20 cellular contexts compared by ENCODE assay signal in genomic region chr15:89463113-89463512, GRCh38. TPM values are rescaled to one million over a fixed set of nuclear protein-coding genes. Genes with fewer than 3 reads are reported as not detected.
A peak's percentile ranks its signal among the peaks of the same experiment; 100 is the strongest.
DNase-seq lines count a peak whose midpoint lies in the region; ATAC-seq, FAIRE-seq and TF ChIP-seq lines count a peak whose summit lies in the region.
"Had no signal": no experiment of that assay in that cellular context is flagged by ENCODE, and none has a peak within 500 bp of the region (broad histone marks: within the 10 kb centered on the region; RNA-seq: fewer than 3 reads in every experiment).

No MANE protein-coding gene starts in this region.

- no peak overlapping the region for H2BK12ac ChIP-seq in mesenchymal stem cell (ENCODE audit: low read length in 2 of 2)

- no peak for DNase-seq in HCT116 (ENCODE audit: low read depth, low spot score)
- no peak for DNase-seq in SK-N-MC (ENCODE audit: low read depth, low spot score)
- DNase-seq in pancreas = peak in 3 of 6 donors; percentile 38 to 60 (median 44)
- no peak for DNase-seq in Kasumi-1 (lab: John Stamatoyannopoulos, UW)
- no peak for DNase-seq in RWPE1 (ENCODE audit: low spot score)
- DNase-seq in mesenchymal stem cell = no peak
- no peak for DNase-seq in stimulated activated CD4-positive, alpha-beta T cell treated with anti-CD3 and anti-CD28 coated beads, Interleukin-15, amount 100 ng/mL, for 24 hours
- DNase-seq: Calu3; CD4-positive, alpha-beta memory T cell; DMS153; NCI-H1092 treated with DMSO at 0.1 percent for 48 hours; NCI-H1436 treated with DMSO at 0.1 percent for 48 hours; NCI-H1930; NCI-H2227 treated with DMSO at 0.1 percent for 48 hours; T-cell had no signal

- no peak overlapping the region for H3K18ac ChIP-seq in mesenchymal stem cell (ENCODE audit: low read depth in 1 of 2, low read length in 2 of 2)

- H3K4me1 ChIP-seq in HCT116 (ENCODE audit: control insufficient read depth in 1 of 2, insufficient read depth in 2 of 2, low read length in 2 of 2) = no peaks in the 10 kb centered on the region; a peak in 1 of 4 replicates
- peaks cover 3 to 20% (median 9%) of the 10 kb centered on the region in 3 donors for H3K4me1 ChIP-seq in pancreas
- no peaks in the 10 kb centered on the region for H3K4me1 ChIP-seq in mesenchymal stem cell (ENCODE audit: control insufficient read depth, insufficient read depth, low read depth, low read length)
- H3K4me1 ChIP-seq: BLaER1 had no signal

- no peak overlapping the region for H2BK15ac ChIP-seq in mesenchymal stem cell (ENCODE audit: low read depth, poor library complexity, severe bottlenecking)

- no peaks in the 10 kb centered on the region for H3K9me3 ChIP-seq in HCT116 (ENCODE audit: control insufficient read depth in 1 of 2, insufficient read depth in 1 of 2, low read depth in 1 of 2, low read length in 2 of 2)
- no peaks in the 10 kb centered on the region for H3K9me3 ChIP-seq in SK-N-MC (ENCODE audit: low read depth, low read length)
- H3K9me3 ChIP-seq in pancreas = no peaks in the 10 kb centered on the region
- H3K9me3 ChIP-seq in mesenchymal stem cell (ENCODE audit: control insufficient read depth, low read length) = no peaks in the 10 kb centered on the region
- H3K9me3 ChIP-seq: BLaER1 had no signal

- POLR2A ChIA-PET in HCT116 (lab: Charles Lee) (no interaction called here), RWPE1 (lab: Yijun Ruan, JAX; ENCODE audit: low non-redundant PET) (no interaction called here)

- H3K27me3 ChIP-seq in HCT116 (ENCODE audit: insufficient read depth, low read length) (no peaks in the 10 kb centered on the region), pancreas (no peaks in the 10 kb centered on the region), mesenchymal stem cell (ENCODE audit: control insufficient read depth in 1 of 2, insufficient read depth in 1 of 2, low read length in 2 of 2) (peaks cover 55 to 69% of the 10 kb centered on the region in 2 experiments)
- H3K27me3 ChIP-seq: BLaER1 had no signal

- TF ChIP-seq CTCF in HCT116 (IDR thresholded peaks at IDR 0.05 in 2 of 3, conservative IDR thresholded peaks at IDR 0.05 in 1 of 3; ENCODE audit: borderline replicate concordance in 1 of 3, insufficient read depth in 1 of 3, low read depth in 2 of 3, low read length in 2 of 3) (no peak), pancreas (IDR thresholded peaks at IDR 0.05) (no peak), RWPE1 (conservative IDR thresholded peaks at IDR 0.05; ENCODE audit: low read depth) (no peak)

- intact Hi-C loops in HCT116 (cut with micrococcal nuclease) (no loop called here), pancreas (cut with DNase I) (no loop called here)

- BruUV-seq in HCT116 (replicated peaks; lab: Mats Ljungman, UMichigan) = TSS peak; percentile 78

- H3K9ac ChIP-seq in HCT116 (ENCODE audit: low read length) = no peak overlapping the region
- H3K9ac ChIP-seq in SK-N-MC (ENCODE audit: insufficient read length) = no peak overlapping the region
- no peak overlapping the region for H3K9ac ChIP-seq in mesenchymal stem cell (ENCODE audit: low read length)
- H3K9ac ChIP-seq: BLaER1, GM23248 had no signal

- H3K79me1 ChIP-seq in mesenchymal stem cell (replicated peaks; ENCODE audit: low read length, poor library complexity, severe bottlenecking) = no peaks in the 10 kb centered on the region

- H2BK120ac ChIP-seq in mesenchymal stem cell (ENCODE audit: low read depth, low read length) = no peak overlapping the region

- TF ChIP-seq POLR2A in HCT116 (IDR thresholded peaks at IDR 0.05; ENCODE audit: borderline replicate concordance, extremely low read depth, insufficient read depth, insufficient read length) = no peak

- no peak overlapping the region for H2AK5ac ChIP-seq in mesenchymal stem cell (ENCODE audit: low read length, severe bottlenecking)

- ATAC-seq in HCT116 = no peak
- ATAC-seq in esophagus mucosa = peak; percentile 1
- peak; percentile 35 to 50 (median 46) for ATAC-seq in pancreas
- ATAC-seq: T-cell had no signal

- RAD21 ChIA-PET in HCT116 (lab: Charles Lee; ENCODE audit: low non-redundant PET in 1 of 2, low total read pairs in 2 of 2, uncharacterized antibody in 2 of 2, unreplicated experiment in 2 of 2) = no interaction called here

- CTCF ChIA-PET in HCT116 (lab: Charles Lee) (no interaction called here), RWPE1 (lab: Yijun Ruan, JAX) (no interaction called here)

- H2BK5ac ChIP-seq in mesenchymal stem cell (ENCODE audit: low read depth, low read length, poor library complexity, severe bottlenecking) = no peak overlapping the region

- no peak overlapping the region for H4K91ac ChIP-seq in mesenchymal stem cell (ENCODE audit: low read length)

- no peak overlapping the region for H3K23ac ChIP-seq in mesenchymal stem cell (ENCODE audit: low read length in 2 of 2)

- no peaks in the 10 kb centered on the region for H4K20me1 ChIP-seq in HCT116 (ENCODE audit: insufficient read depth)
- H4K20me1 ChIP-seq: BLaER1 had no signal

- H4K8ac ChIP-seq in mesenchymal stem cell (ENCODE audit: low read length) = no peak overlapping the region

- H3K4me3 ChIP-seq in HCT116 (replicated peaks in 1 of 2; ENCODE audit: low read depth in 1 of 2, low read length in 2 of 2) (no peak overlapping the region), SK-N-MC (peak overlapping the region; percentile 41), pancreas (peak overlapping the region; percentile 29 to 48 (median 35)), mesenchymal stem cell (ENCODE audit: insufficient read depth in 1 of 2, low read depth in 1 of 2, low read length in 2 of 2) (no peak overlapping the region)
- H3K4me3 ChIP-seq: BLaER1, GM23248 had no signal

- 41 to 50% methylated on average over 8 of the region's 8 CpGs for WGBS in pancreas, 2 donors
- 79% methylated on average over 7 of the region's 8 CpGs for WGBS in mesenchymal stem cell

- no peak overlapping the region for H3K27ac ChIP-seq in HCT116 (ENCODE audit: low read depth, low read length)
- peak overlapping the region; percentile 73; the same call in 1 of the 2 replicates for H3K27ac ChIP-seq in SK-N-MC
- peak overlapping the region; percentile 28 to 80 (median 54) for H3K27ac ChIP-seq in pancreas
- no peak overlapping the region for H3K27ac ChIP-seq in RWPE1
- H3K27ac ChIP-seq in mesenchymal stem cell (ENCODE audit: low read length, poor library complexity, severe bottlenecking) = no peak overlapping the region
- H3K27ac ChIP-seq: BLaER1, GM23248 had no signal

- H3K36me3 ChIP-seq in HCT116 (ENCODE audit: control insufficient read depth in 1 of 2, insufficient read depth in 2 of 2, low read length in 2 of 2) = no peaks in the 10 kb centered on the region
- H3K36me3 ChIP-seq in SK-N-MC (ENCODE audit: insufficient read depth, low read length) = no peaks in the 10 kb centered on the region
- H3K36me3 ChIP-seq in pancreas = no peaks in the 10 kb centered on the region
- no peaks in the 10 kb centered on the region for H3K36me3 ChIP-seq in mesenchymal stem cell (ENCODE audit: control insufficient read depth in 1 of 2, insufficient read depth in 2 of 2, low read depth in 1 of 2, low read length in 2 of 2)
- H3K36me3 ChIP-seq: BLaER1 had no signal

- no peaks in the 10 kb centered on the region for H3K79me2 ChIP-seq in HCT116 (ENCODE audit: insufficient read depth, low read length)

- no peak overlapping the region for H3K4me2 ChIP-seq in HCT116 (ENCODE audit: low read length)
- H3K4me2 ChIP-seq in mesenchymal stem cell (ENCODE audit: low read length, poor library complexity, severe bottlenecking) = no peak overlapping the region
- H3K4me2 ChIP-seq: BLaER1 had no signal

- TF ChIP-seq RAD21 in HCT116 (IDR thresholded peaks at IDR 0.05; ENCODE audit: low read depth) = no peak

- no peak for FAIRE-seq in pancreas (lab: Jason Lieb, UNC)
- FAIRE-seq: G401.6, GM12892 had no signal

- no peak overlapping the region for H3K14ac ChIP-seq in mesenchymal stem cell (ENCODE audit: low read length in 2 of 2)

- H3K9me2 ChIP-seq in HCT116 (ENCODE audit: insufficient read depth) = no peaks in the 10 kb centered on the region

- H2AFZ ChIP-seq in HCT116 (ENCODE audit: low read depth, low read length, poor library complexity, severe bottlenecking) (no peak overlapping the region), mesenchymal stem cell (ENCODE audit: low read depth, low read length) (no peak overlapping the region)
- H2AFZ ChIP-seq: GM23248 had no signal

- no peak overlapping the region for H3K4ac ChIP-seq in mesenchymal stem cell (ENCODE audit: low read depth in 1 of 2, low read length in 2 of 2)

TF ChIP-seq in HCT116, 20 proteins besides CTCF, POLR2A, EP300 and RAD21:
- TF ChIP-seq TCF7L2 (IDR thresholded peaks at IDR 0.05; ENCODE audit: borderline replicate concordance, extremely low read depth, insufficient read depth, insufficient read length) (no peak), EZH2 (IDR thresholded peaks at IDR 0.05) (no peak)

RNA-seq across cellular contexts. Expression of gene RHCG, which starts 33.3 kb away (rescaled TPM):
- total RNA-seq in HCT116 (2021; ENCODE audit: unreplicated experiment) = not detected
- not detected in 2 replicates for polyA plus RNA-seq in HCT116 (2012)
- total RNA-seq in esophagus mucosa = 4,298 TPM
- under 1 TPM; 0.12 to 0.92 (median 0.78) TPM for total RNA-seq in pancreas
- under 1 TPM; 0.57 to 0.68 TPM for polyA plus RNA-seq in pancreas
- 0.03 TPM for polyA plus RNA-seq in mesenchymal stem cell (2013, experiment 1 of 2)
- not detected for polyA plus RNA-seq in mesenchymal stem cell (2013, experiment 2 of 2)
- total RNA-seq: CD4-positive, alpha-beta memory T cell; GM23248; T-cell had no signal
- polyA plus RNA-seq: CD4-positive, alpha-beta memory T cell; GM23248 had no signal

Comparison
In these comparisons a context has a peak if more than half of its experiments do, and no peak if none do; other contexts are left out.
1. H3K27ac ChIP-seq: peak in SK-N-MC (single experiment) and pancreas (4 of 4); none in HCT116 (single experiment), RWPE1 (single experiment) and mesenchymal stem cell (single experiment).
2. H3K4me3 ChIP-seq: peak in SK-N-MC (single experiment) and pancreas (4 of 4); none in HCT116 (0 of 2) and mesenchymal stem cell (0 of 2).
3. RNA of gene RHCG, which starts 33.3 kb away (total RNA-seq): 4,298 TPM in esophagus mucosa (single experiment); 0.12 to 0.92 TPM in pancreas and not detected in HCT116 (single experiment); every median in the first group is over 1,000 times any median in the second.